22 cellular contexts compared by ENCODE assay signal in the genomic region with DNA sequence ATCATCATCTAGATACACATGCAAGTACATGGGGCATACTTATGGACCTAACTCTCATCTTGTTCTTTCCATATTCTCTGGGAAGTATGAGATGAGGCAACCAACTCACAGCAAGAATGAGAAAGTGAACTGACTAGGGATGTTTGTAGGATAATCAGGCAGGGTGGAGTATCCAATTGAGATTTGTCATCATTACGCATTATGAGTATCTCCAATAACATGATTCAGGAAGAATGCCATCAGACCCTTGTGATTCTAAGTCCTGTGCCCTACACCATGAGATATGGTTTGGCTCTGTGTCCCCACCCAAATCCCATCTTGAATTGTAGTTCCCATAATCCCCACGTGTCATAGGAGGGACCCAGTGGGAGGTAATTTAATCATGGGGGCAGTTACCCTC.
"Had no signal": no experiment of that assay in that cellular context is flagged by ENCODE, and none has a peak within 500 bp of the region (broad histone marks: within the 10 kb centered on the region; RNA-seq: fewer than 3 reads in every experiment).

No MANE protein-coding gene starts in this region.

- H3K9me3 Mint-ChIP-seq: endodermal cell had no signal

- H3K27me3 ChIP-seq: gastrocnemius medialis, left lung, neural progenitor cell, ovary, right atrium auricular region, sigmoid colon, suprapubic skin, thyroid gland had no signal

- H3K27me3 Mint-ChIP-seq: natural killer cell treated with Interleukin-12 subunit alpha and Interleukin-12 subunit beta and Interleukin-15 and Interleukin-18, amount 100 ng/mL, for 72 hours; type B pancreatic cell had no signal

- H3K27ac Mint-ChIP-seq: endodermal cell; immature natural killer cell; natural killer cell treated with Interleukin-12 subunit alpha and Interleukin-12 subunit beta and Interleukin-15 and Interleukin-18, amount 100 ng/mL, for 72 hours; neural progenitor cell; type B pancreatic cell had no signal

- DNase-seq: effector CD4-positive, alpha-beta T cell; endodermal cell; gastrocnemius medialis; glutamatergic neuron; immature natural killer cell; left lung; lower lobe of right lung; mesenchymal stem cell; midbrain; nucleus accumbens; ovary; sigmoid colon; stimulated activated CD4-positive, alpha-beta T cell treated with anti-CD3 and anti-CD28 coated beads, Interleukin-2, amount 100 ng/mL, for 24 hours; stimulated activated naive CD4-positive, alpha-beta T cell; thyroid gland had no signal

- H3K4me1 Mint-ChIP-seq: immature natural killer cell had no signal

- H3K4me3 Mint-ChIP-seq: endodermal cell; immature natural killer cell; natural killer cell treated with Interleukin-12 subunit alpha and Interleukin-12 subunit beta and Interleukin-15 and Interleukin-18, amount 100 ng/mL, for 72 hours; neural progenitor cell; type B pancreatic cell had no signal

- H3K4me3 ChIP-seq: coronary artery, gastrocnemius medialis, left lung, lower lobe of right lung, neural progenitor cell, ovary, right atrium auricular region, sigmoid colon, skin epidermis, suprapubic skin, thyroid gland had no signal

- H3K36me3 Mint-ChIP-seq: immature natural killer cell; natural killer cell treated with Interleukin-12 subunit alpha and Interleukin-12 subunit beta and Interleukin-15 and Interleukin-18, amount 100 ng/mL, for 72 hours; type B pancreatic cell had no signal

- H3K4me1 ChIP-seq: gastrocnemius medialis, left lung, lower lobe of right lung, neural progenitor cell, sigmoid colon, suprapubic skin had no signal

- H3K36me3 ChIP-seq: gastrocnemius medialis, left lung, lower lobe of right lung, neural progenitor cell, ovary, right atrium auricular region, sigmoid colon, suprapubic skin, thyroid gland had no signal

- ATAC-seq: gastrocnemius medialis; left lung; lower lobe of right lung; natural killer cell treated with Interleukin-12 subunit alpha and Interleukin-12 subunit beta and Interleukin-15 and Interleukin-18, amount 100 ng/mL, for 72 hours had no signal

- H3K27ac ChIP-seq: coronary artery, gastrocnemius medialis, left lung, lower lobe of right lung, neural progenitor cell, ovary, right atrium auricular region, sigmoid colon, skin epidermis, suprapubic skin, thyroid gland had no signal

- H3K9me3 ChIP-seq: gastrocnemius medialis, lower lobe of right lung, ovary, right atrium auricular region, sigmoid colon, suprapubic skin, thyroid gland had no signal
